In the genomic region with DNA sequence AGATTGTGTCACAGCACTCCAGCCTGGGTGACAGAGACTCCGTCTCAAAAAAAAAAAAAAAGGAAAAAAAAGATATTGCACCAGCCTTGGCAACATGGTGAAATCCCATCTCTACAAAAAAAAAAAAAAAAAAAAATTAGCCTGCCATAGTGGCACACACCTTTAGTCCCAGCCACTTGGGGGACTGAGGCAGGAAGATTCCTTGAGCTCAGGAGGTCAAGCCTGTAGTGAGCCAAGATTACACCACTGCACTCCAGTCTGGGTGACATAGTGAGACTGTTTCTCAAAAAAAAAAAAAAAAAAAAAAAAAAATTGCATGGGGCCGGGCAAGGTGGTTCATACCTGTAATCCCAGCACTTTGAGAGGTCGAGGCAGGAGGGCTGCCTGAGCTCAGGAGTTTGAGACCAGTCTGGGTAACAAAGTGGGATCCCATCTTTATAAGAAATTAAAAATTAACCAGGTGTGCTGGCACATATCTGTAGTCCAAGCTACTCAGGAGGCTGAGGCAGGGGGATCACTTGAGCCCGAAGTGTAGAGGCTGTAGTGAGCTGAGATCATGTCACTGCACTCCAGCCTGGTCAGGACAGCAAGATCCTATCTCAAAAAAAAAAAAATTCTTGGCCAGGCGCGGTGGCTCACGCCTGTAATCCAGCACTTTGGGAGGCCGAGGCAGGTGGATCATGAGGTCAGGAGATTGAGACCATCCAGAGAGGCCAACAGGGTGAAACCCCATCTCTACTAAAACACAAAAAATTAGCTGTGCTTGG, we compare ENCODE assay signal across 24 cellular contexts. TPM values are rescaled to one million over a fixed set of nuclear protein-coding genes. Genes with fewer than 3 reads are reported as not detected.
DNase-seq lines count a peak whose midpoint lies in the region; ATAC-seq and TF ChIP-seq lines count a peak whose summit lies in the region.
"Had no signal": no experiment of that assay in that cellular context is flagged by ENCODE, and none has a peak within 500 bp of the region (broad histone marks: within the 10 kb centered on the region; RNA-seq: fewer than 3 reads in every experiment).

No MANE protein-coding gene starts in this region.

- no peak for TF ChIP-seq CTCF in HEK293 (tag by site-specific recombination; IDR thresholded peaks at IDR 0.05)

- no peak overlapping the region for H3K27ac ChIP-seq in HEK293 (ENCODE audit: extremely low read depth, low read depth, low read length)
- H3K27ac ChIP-seq in aorta (ENCODE audit: low read depth in 1 of 2, low read length in 2 of 2): no peak overlapping the region
- H3K27ac ChIP-seq: BLaER1 had no signal

- H3K4me1 ChIP-seq in HEK293 (ENCODE audit: control insufficient read depth, insufficient read depth, low read length) (no peaks in the 10 kb centered on the region), aorta (ENCODE audit: control insufficient read depth in 1 of 2, insufficient read depth in 2 of 2, low read length in 2 of 2) (no peaks in the 10 kb centered on the region)
- H3K4me1 ChIP-seq: BE2C, BLaER1 had no signal

- DNase-seq in activated naive CD8-positive, alpha-beta T cell treated with anti-CD3 and anti-CD28 coated beads for 36 hours: no peak
- DNase-seq in activated naive CD8-positive, alpha-beta T cell treated with anti-CD3 and anti-CD28 coated beads, Interleukin-2, amount 50 U/mL, for 24 hours: no peak
- DNase-seq in HEK293T (ENCODE audit: extremely low spot score): no peak
- DNase-seq in aorta: no peak
- DNase-seq in stimulated activated naive CD4-positive, alpha-beta T cell (lab: John Stamatoyannopoulos, UW): no peak
- DNase-seq: 8988T; ACHN; BE2C; C1 segment of cervical spinal cord; CD4-positive, alpha-beta memory T cell; CD4-positive, CD25-positive, alpha-beta regulatory T cell; CD8-positive, alpha-beta memory T cell; COR-L47; DMS 273 treated with DMSO at 0.1 percent for 48 hours; DMS153; DMS53; DMS79; DND-41; EL; GDM1 had no signal

- H3K4me1 Mint-ChIP-seq in activated naive CD8-positive, alpha-beta T cell treated with anti-CD3 and anti-CD28 coated beads for 36 hours: no peaks in the 10 kb centered on the region
- H3K4me1 Mint-ChIP-seq in activated naive CD8-positive, alpha-beta T cell treated with anti-CD3 and anti-CD28 coated beads, Interleukin-2, amount 50 U/mL, for 24 hours: no peaks in the 10 kb centered on the region
- H3K4me1 Mint-ChIP-seq: CD14-positive monocyte; CD4-positive, alpha-beta memory T cell; CD8-positive, alpha-beta memory T cell had no signal

- WGBS in aorta, 2 donors: 79 to 84% methylated on average over 8 of the region's 8 CpGs

- ATAC-seq in activated naive CD8-positive, alpha-beta T cell treated with anti-CD3 and anti-CD28 coated beads, Interleukin-2, amount 50 U/mL, for 24 hours: no peak
- no peak for ATAC-seq in aorta (ENCODE audit: low FRiP score)
- ATAC-seq: GM12878 had no signal

- H3K4me3 Mint-ChIP-seq in activated naive CD8-positive, alpha-beta T cell treated with anti-CD3 and anti-CD28 coated beads for 36 hours: no peak overlapping the region
- no peak overlapping the region for H3K4me3 Mint-ChIP-seq in activated naive CD8-positive, alpha-beta T cell treated with anti-CD3 and anti-CD28 coated beads, Interleukin-2, amount 50 U/mL, for 24 hours
- H3K4me3 Mint-ChIP-seq: CD14-positive monocyte; CD4-positive, alpha-beta memory T cell; CD4-positive, CD25-positive, alpha-beta regulatory T cell; CD8-positive, alpha-beta memory T cell had no signal

- no peaks in the 10 kb centered on the region for H3K36me3 ChIP-seq in HEK293 (ENCODE audit: control insufficient read depth in 2 of 2, insufficient read depth in 1 of 2, low read length in 2 of 2)
- no peaks in the 10 kb centered on the region for H3K36me3 ChIP-seq in aorta (ENCODE audit: control insufficient read depth in 1 of 2, insufficient read depth in 2 of 2, low read length in 1 of 2)
- H3K36me3 ChIP-seq: BE2C, BLaER1 had no signal

- H3K27ac Mint-ChIP-seq in activated naive CD8-positive, alpha-beta T cell treated with anti-CD3 and anti-CD28 coated beads for 36 hours: peak overlapping the region; percentile 38
- no peak overlapping the region for H3K27ac Mint-ChIP-seq in activated naive CD8-positive, alpha-beta T cell treated with anti-CD3 and anti-CD28 coated beads, Interleukin-2, amount 50 U/mL, for 24 hours
- H3K27ac Mint-ChIP-seq: CD4-positive, alpha-beta memory T cell; CD4-positive, CD25-positive, alpha-beta regulatory T cell; CD8-positive, alpha-beta memory T cell had no signal

- no peaks in the 10 kb centered on the region for H3K27me3 Mint-ChIP-seq in activated naive CD8-positive, alpha-beta T cell treated with anti-CD3 and anti-CD28 coated beads for 36 hours
- H3K27me3 Mint-ChIP-seq in activated naive CD8-positive, alpha-beta T cell treated with anti-CD3 and anti-CD28 coated beads, Interleukin-2, amount 50 U/mL, for 24 hours: no peaks in the 10 kb centered on the region
- H3K27me3 Mint-ChIP-seq: CD4-positive, alpha-beta memory T cell; CD8-positive, alpha-beta memory T cell had no signal

- no peaks in the 10 kb centered on the region for H3K27me3 ChIP-seq in aorta (ENCODE audit: control insufficient read depth in 1 of 2, insufficient read depth in 2 of 2, low read length in 1 of 2)
- H3K27me3 ChIP-seq: BE2C, BLaER1 had no signal

- CTCF ChIA-PET in HEK293 (lab: Yijun Ruan, JAX): interaction anchor here (0.7 kb wide), 1 partner anchor 10 kb away, joined by 4 read pairs; no protein-coding TSS in a partner anchor
- CTCF ChIA-PET in HEK293T (lab: Yijun Ruan, JAX): no interaction called here

- H3K9me3 Mint-ChIP-seq in activated naive CD8-positive, alpha-beta T cell treated with anti-CD3 and anti-CD28 coated beads for 36 hours: no peaks in the 10 kb centered on the region
- H3K9me3 Mint-ChIP-seq in activated naive CD8-positive, alpha-beta T cell treated with anti-CD3 and anti-CD28 coated beads, Interleukin-2, amount 50 U/mL, for 24 hours: no peaks in the 10 kb centered on the region
- H3K9me3 Mint-ChIP-seq: CD4-positive, alpha-beta memory T cell; CD4-positive, CD25-positive, alpha-beta regulatory T cell; CD8-positive, alpha-beta memory T cell had no signal

- H3K9me3 ChIP-seq in HEK293 (ENCODE audit: control insufficient read depth, insufficient read depth, low read depth, low read length): no peaks in the 10 kb centered on the region
- H3K9me3 ChIP-seq in aorta (ENCODE audit: control insufficient read depth, low read length): no peaks in the 10 kb centered on the region
- H3K9me3 ChIP-seq: BE2C, BLaER1 had no signal

- POLR2A ChIA-PET in HEK293 (lab: Yijun Ruan, JAX) (interaction anchor here (0.6 to 0.8 kb wide), 2 partner anchors 9 to 36 kb away, joined by 3 to 6 read pairs; no protein-coding TSS in a partner anchor), HEK293T (lab: Yijun Ruan, JAX) (no interaction called here)

- no peaks in the 10 kb centered on the region for H3K36me3 Mint-ChIP-seq in activated naive CD8-positive, alpha-beta T cell treated with anti-CD3 and anti-CD28 coated beads for 36 hours
- no peaks in the 10 kb centered on the region for H3K36me3 Mint-ChIP-seq in activated naive CD8-positive, alpha-beta T cell treated with anti-CD3 and anti-CD28 coated beads, Interleukin-2, amount 50 U/mL, for 24 hours (ENCODE audit: low read depth)
- H3K36me3 Mint-ChIP-seq: CD14-positive monocyte; CD4-positive, alpha-beta memory T cell; CD4-positive, CD25-positive, alpha-beta regulatory T cell; CD8-positive, alpha-beta memory T cell had no signal

- H3K4me3 ChIP-seq in HEK293 (ENCODE audit: low read depth, low read length): no peak overlapping the region
- no peak overlapping the region for H3K4me3 ChIP-seq in aorta (ENCODE audit: low read length in 2 of 2)
- H3K4me3 ChIP-seq: BLaER1, GM12878 had no signal

- intact Hi-C loops in aorta (cut with DNase I): no loop called here

TF ChIP-seq in HEK293, 187 proteins besides CTCF, POLR2A, EP300 and RAD21:
- no peak for TF ChIP-seq ZFHX2 (tag by site-specific recombination; conservative IDR thresholded peaks at IDR 0.05)
- TF ChIP-seq, protein P1, sequence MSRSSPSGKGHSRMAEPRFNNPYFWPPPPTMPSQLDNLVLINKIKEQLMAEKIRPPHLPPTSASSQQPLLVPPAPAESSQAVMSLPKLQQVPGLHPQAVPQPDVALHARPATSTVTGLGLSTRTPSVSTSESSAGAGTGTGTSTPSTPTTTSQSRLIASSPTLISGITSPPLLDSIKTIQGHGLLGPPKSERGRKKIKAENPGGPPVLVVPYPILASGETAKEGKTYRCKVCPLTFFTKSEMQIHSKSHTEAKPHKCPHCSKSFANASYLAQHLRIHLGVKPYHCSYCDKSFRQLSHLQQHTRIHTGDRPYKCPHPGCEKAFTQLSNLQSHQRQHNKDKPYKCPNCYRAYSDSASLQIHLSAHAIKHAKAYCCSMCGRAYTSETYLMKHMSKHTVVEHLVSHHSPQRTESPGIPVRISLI (tag by site-specific recombination; IDR thresholded peaks at IDR 0.05): peak; percentile 96

TF ChIP-seq in HEK293T, 16 proteins besides CTCF, POLR2A, EP300 and RAD21:
- TF ChIP-seq, protein P2, sequence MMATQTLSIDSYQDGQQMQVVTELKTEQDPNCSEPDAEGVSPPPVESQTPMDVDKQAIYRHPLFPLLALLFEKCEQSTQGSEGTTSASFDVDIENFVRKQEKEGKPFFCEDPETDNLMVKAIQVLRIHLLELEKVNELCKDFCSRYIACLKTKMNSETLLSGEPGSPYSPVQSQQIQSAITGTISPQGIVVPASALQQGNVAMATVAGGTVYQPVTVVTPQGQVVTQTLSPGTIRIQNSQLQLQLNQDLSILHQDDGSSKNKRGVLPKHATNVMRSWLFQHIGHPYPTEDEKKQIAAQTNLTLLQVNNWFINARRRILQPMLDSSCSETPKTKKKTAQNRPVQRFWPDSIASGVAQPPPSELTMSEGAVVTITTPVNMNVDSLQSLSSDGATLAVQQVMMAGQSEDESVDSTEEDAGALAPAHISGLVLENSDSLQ (IDR thresholded peaks at IDR 0.05): no peak
- TF ChIP-seq ZNF384 (IDR thresholded peaks at IDR 0.05): 0 out of 2 replicates have a peak, but pooled peaks have one; percentile 23
- TF ChIP-seq FOXM1 (IDR thresholded peaks at IDR 0.05; ENCODE audit: borderline replicate concordance): no peak

RNA-seq across cellular contexts. Expression of gene HDGFL2, which starts 7.1 kb away (rescaled TPM):
- 10 to 100 TPM; 45.5 to 47.0 TPM for total RNA-seq in activated naive CD8-positive, alpha-beta T cell treated with anti-CD3 and anti-CD28 coated beads for 36 hours
- total RNA-seq in aorta: 10 to 100 TPM; 23.6 to 36.1 TPM
- polyA plus RNA-seq in aorta: 10 to 100 TPM; 15.4 to 47.9 TPM

RNA-seq across cellular contexts. Expression of gene UBXN6, which starts 7.4 kb away (rescaled TPM):
- 10 to 100 TPM; 37.0 to 37.8 TPM for total RNA-seq in activated naive CD8-positive, alpha-beta T cell treated with anti-CD3 and anti-CD28 coated beads for 36 hours
- 10 to 100 TPM; 84.9 to 86.7 TPM for total RNA-seq in aorta
- polyA plus RNA-seq in aorta: 100 to 1,000 TPM in 1 of 2 donors, 10 to 100 TPM in 1; 78.5 to 181 TPM

RNA-seq across cellular contexts. Expression of gene PLIN4, which starts 53.3 kb away (rescaled TPM):
- not detected for total RNA-seq in activated naive CD8-positive, alpha-beta T cell treated with anti-CD3 and anti-CD28 coated beads for 36 hours
- 1 to 10 TPM; 5.7 to 7.4 TPM for total RNA-seq in aorta
- polyA plus RNA-seq in aorta: under 1 TPM; 0.61 to 0.63 TPM
- total RNA-seq: CD4-positive, CD25-positive, alpha-beta regulatory T cell had no signal

Comparison
In these comparisons a context has a peak if more than half of its experiments do, and no peak if none do; other contexts are left out.
1. RNA of gene PLIN4, which starts 53.3 kb away (total RNA-seq): 5.7 to 7.4 TPM in aorta; not detected in activated naive CD8-positive, alpha-beta T cell treated with anti-CD3 and anti-CD28 coated beads for 36 hours; every median in the first group is over 4 times any median in the second.